ENCODE assay signal across 29 cellular contexts in the genomic region with DNA sequence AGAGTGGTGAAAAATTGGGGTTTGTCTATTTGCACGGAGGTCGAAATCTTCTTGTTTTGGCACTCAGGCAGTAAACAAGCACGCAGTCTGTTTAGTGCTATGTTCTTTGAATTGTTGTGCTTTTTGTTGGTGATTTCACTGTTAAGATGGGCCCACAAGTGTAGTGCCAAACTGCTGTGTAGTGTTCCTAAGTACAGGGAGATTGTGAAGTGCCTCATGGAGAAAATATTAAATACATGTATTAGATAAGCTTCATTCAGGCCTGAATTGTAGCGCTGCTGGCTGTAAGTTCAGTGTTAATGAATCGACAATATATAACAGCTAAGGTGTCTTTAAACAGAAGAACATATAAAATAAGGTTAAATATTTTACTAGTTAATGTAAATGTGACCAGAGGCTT.
"Had no signal": no experiment of that assay in that cellular context is flagged by ENCODE, and none has a peak within 500 bp of the region (broad histone marks: within the 10 kb centered on the region; RNA-seq: fewer than 3 reads in every experiment).

No MANE protein-coding gene starts in this region.

- FAIRE-seq: urothelium cell line had no signal

- H3K9me3 ChIP-seq: stomach, suprapubic skin, testis, thoracic aorta, thyroid gland, tibial artery, tibial nerve, transverse colon, upper lobe of left lung, upper lobe of right lung, uterus, vagina had no signal

- H3K4me3 Mint-ChIP-seq: stimulated activated effector memory CD8-positive, alpha-beta T cell treated with anti-CD3 and anti-CD28 coated beads, Interleukin-12 subunit alpha, Interleukin-12 subunit beta, amount 100 ng/mL, for 72 hours; stimulated activated memory B cell treated with anti-CD40 and anti-IgM and Interleukin-4, amounts not matched to agents 10 μg/mL and 1 μg/mL and 100 μg/mL, for 72 hours; stimulated activated naive B cell treated with anti-CD40 and anti-IgM and Interleukin-4, amounts not matched to agents 10 μg/mL and 1 μg/mL and 100 μg/mL, for 72 hours; stimulated activated naive CD8-positive, alpha-beta T cell treated with anti-CD3 and anti-CD28 coated beads, Interleukin-15, amount 100 ng/mL, for 72 hours; stimulated activated naive CD8-positive, alpha-beta T cell treated with anti-CD3 and anti-CD28 coated beads, Interleukin-15, Interleukin-2, amounts not matched to agents 100 ng/mL and 50 ng/mL, for 24 hours; type B pancreatic cell had no signal

- H3K4me3 ChIP-seq: stomach, suprapubic skin, testis, thoracic aorta, thyroid gland, tibial artery, tibial nerve, transverse colon, upper lobe of left lung, upper lobe of right lung, uterus, vagina had no signal

- H3K9me3 Mint-ChIP-seq: stimulated activated effector memory CD8-positive, alpha-beta T cell treated with anti-CD3 and anti-CD28 coated beads, Interleukin-12 subunit alpha, Interleukin-12 subunit beta, amount 100 ng/mL, for 72 hours; stimulated activated memory B cell treated with anti-CD40 and anti-IgM and Interleukin-4, amounts not matched to agents 10 μg/mL and 1 μg/mL and 100 μg/mL, for 72 hours; stimulated activated naive B cell treated with anti-CD40 and anti-IgM and Interleukin-4, amounts not matched to agents 10 μg/mL and 1 μg/mL and 100 μg/mL, for 72 hours; stimulated activated naive CD8-positive, alpha-beta T cell treated with anti-CD3 and anti-CD28 coated beads, Interleukin-15, amount 100 ng/mL, for 72 hours; stimulated activated naive CD8-positive, alpha-beta T cell treated with anti-CD3 and anti-CD28 coated beads, Interleukin-15, Interleukin-2, amounts not matched to agents 100 ng/mL and 50 ng/mL, for 24 hours; type B pancreatic cell had no signal

- H3K4me1 ChIP-seq: stomach, suprapubic skin, testis, thyroid gland, tibial nerve, transverse colon, upper lobe of left lung, upper lobe of right lung, uterus, vagina had no signal

- H3K27ac ChIP-seq: stomach, suprapubic skin, testis, thoracic aorta, thyroid gland, tibial artery, tibial nerve, transverse colon, upper lobe of left lung, upper lobe of right lung, uterus, vagina had no signal

- H3K27me3 Mint-ChIP-seq: stimulated activated memory B cell treated with anti-CD40 and anti-IgM and Interleukin-4, amounts not matched to agents 10 μg/mL and 1 μg/mL and 100 μg/mL, for 72 hours; stimulated activated naive B cell treated with anti-CD40 and anti-IgM and Interleukin-4, amounts not matched to agents 10 μg/mL and 1 μg/mL and 100 μg/mL, for 72 hours; stimulated activated naive CD8-positive, alpha-beta T cell treated with anti-CD3 and anti-CD28 coated beads, Interleukin-15, amount 100 ng/mL, for 72 hours; stimulated activated naive CD8-positive, alpha-beta T cell treated with anti-CD3 and anti-CD28 coated beads, Interleukin-15, Interleukin-2, amounts not matched to agents 100 ng/mL and 50 ng/mL, for 24 hours; type B pancreatic cell had no signal

- H3K27me3 ChIP-seq: stomach, suprapubic skin, testis, thyroid gland, tibial artery, tibial nerve, transverse colon, upper lobe of left lung, upper lobe of right lung, uterus, vagina had no signal

- H3K27ac Mint-ChIP-seq: stimulated activated effector memory CD8-positive, alpha-beta T cell treated with anti-CD3 and anti-CD28 coated beads, Interleukin-12 subunit alpha, Interleukin-12 subunit beta, amount 100 ng/mL, for 72 hours; stimulated activated memory B cell treated with anti-CD40 and anti-IgM and Interleukin-4, amounts not matched to agents 10 μg/mL and 1 μg/mL and 100 μg/mL, for 72 hours; stimulated activated naive B cell treated with anti-CD40 and anti-IgM and Interleukin-4, amounts not matched to agents 10 μg/mL and 1 μg/mL and 100 μg/mL, for 72 hours; stimulated activated naive CD8-positive, alpha-beta T cell treated with anti-CD3 and anti-CD28 coated beads, Interleukin-15, amount 100 ng/mL, for 72 hours; stimulated activated naive CD8-positive, alpha-beta T cell treated with anti-CD3 and anti-CD28 coated beads, Interleukin-15, Interleukin-2, amounts not matched to agents 100 ng/mL and 50 ng/mL, for 24 hours; type B pancreatic cell had no signal

- ATAC-seq: stimulated activated effector memory CD8-positive, alpha-beta T cell treated with anti-CD3 and anti-CD28 coated beads, Interleukin-12 subunit alpha, Interleukin-12 subunit beta, amount 100 ng/mL, for 72 hours; stimulated activated memory B cell treated with anti-CD40 and anti-IgM and Interleukin-4, amounts not matched to agents 10 μg/mL and 1 μg/mL and 100 μg/mL, for 72 hours; stimulated activated naive B cell treated with anti-CD40 and anti-IgM and Interleukin-4, amounts not matched to agents 10 μg/mL and 1 μg/mL and 100 μg/mL, for 72 hours; stimulated activated naive CD8-positive, alpha-beta T cell treated with anti-CD3 and anti-CD28 coated beads, Interleukin-15, amount 100 ng/mL, for 72 hours; stimulated activated naive CD8-positive, alpha-beta T cell treated with anti-CD3 and anti-CD28 coated beads, Interleukin-15, Interleukin-2, amounts not matched to agents 100 U/mL and 50 U/mL, for 24 hours; upper lobe of right lung had no signal

- DNase-seq: stimulated activated CD4-positive, alpha-beta T cell treated with anti-CD3 and anti-CD28 coated beads, Interleukin-2, amount 100 ng/mL, for 48 hours; stimulated activated CD4-positive, alpha-beta T cell treated with anti-CD3 and anti-CD28 coated beads, Interleukin-4, amount 100 ng/mL, for 1 hour; stimulated activated CD4-positive, alpha-beta T cell treated with anti-CD3 and anti-CD28 coated beads, Interleukin-4, amount 100 ng/mL, for 24 hours; stimulated activated CD4-positive, alpha-beta T cell treated with anti-CD3 and anti-CD28 coated beads, Interleukin-4, amount 100 ng/mL, for 4 hours; stimulated activated CD8-positive, alpha-beta memory T cell treated with anti-CD3 and anti-CD28 coated beads, Interleukin-4, amount 100 ng/mL, for 48 hours; stimulated activated naive B cell treated with anti-CD40 and anti-IgM and Interleukin-4, amounts not matched to agents 10 μg/mL and 1 μg/mL and 100 μg/mL, for 72 hours; stimulated activated naive CD4-positive, alpha-beta T cell; stimulated activated naive CD4-positive, alpha-beta T cell treated with Interleukin-2 at 50 U/mL for 16 hours; stimulated activated naive CD8-positive, alpha-beta T cell treated with anti-CD3 and anti-CD28 coated beads, Interleukin-15, amount 100 ng/mL, for 72 hours; stimulated activated naive CD8-positive, alpha-beta T cell treated with anti-CD3 and anti-CD28 coated beads, Interleukin-15, Interleukin-2, amounts not matched to agents 100 U/mL and 50 U/mL, for 24 hours; stomach; substantia nigra; testis; thyroid gland; tibial artery; transverse colon; trophoblast cell; upper lobe of left lung; upper lobe of right lung; uterus had no signal
